In genomic region chr10:102432162-102432950, GRCh38 we compare ENCODE assay signal across 1 cellular context.
TF ChIP-seq lines count a peak whose summit lies in the region.

A gene with protein sequence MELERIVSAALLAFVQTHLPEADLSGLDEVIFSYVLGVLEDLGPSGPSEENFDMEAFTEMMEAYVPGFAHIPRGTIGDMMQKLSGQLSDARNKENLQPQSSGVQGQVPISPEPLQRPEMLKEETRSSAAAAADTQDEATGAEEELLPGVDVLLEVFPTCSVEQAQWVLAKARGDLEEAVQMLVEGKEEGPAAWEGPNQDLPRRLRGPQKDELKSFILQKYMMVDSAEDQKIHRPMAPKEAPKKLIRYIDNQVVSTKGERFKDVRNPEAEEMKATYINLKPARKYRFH (minus strand): TSS chr10:102432574. CDS start chr10:102425188, 7,386 bp downstream.

TF ChIP-seq in GM12878, 131 proteins besides CTCF, POLR2A, EP300 and RAD21 (continued from another document and continues in another):
- TF ChIP-seq, protein P1, sequence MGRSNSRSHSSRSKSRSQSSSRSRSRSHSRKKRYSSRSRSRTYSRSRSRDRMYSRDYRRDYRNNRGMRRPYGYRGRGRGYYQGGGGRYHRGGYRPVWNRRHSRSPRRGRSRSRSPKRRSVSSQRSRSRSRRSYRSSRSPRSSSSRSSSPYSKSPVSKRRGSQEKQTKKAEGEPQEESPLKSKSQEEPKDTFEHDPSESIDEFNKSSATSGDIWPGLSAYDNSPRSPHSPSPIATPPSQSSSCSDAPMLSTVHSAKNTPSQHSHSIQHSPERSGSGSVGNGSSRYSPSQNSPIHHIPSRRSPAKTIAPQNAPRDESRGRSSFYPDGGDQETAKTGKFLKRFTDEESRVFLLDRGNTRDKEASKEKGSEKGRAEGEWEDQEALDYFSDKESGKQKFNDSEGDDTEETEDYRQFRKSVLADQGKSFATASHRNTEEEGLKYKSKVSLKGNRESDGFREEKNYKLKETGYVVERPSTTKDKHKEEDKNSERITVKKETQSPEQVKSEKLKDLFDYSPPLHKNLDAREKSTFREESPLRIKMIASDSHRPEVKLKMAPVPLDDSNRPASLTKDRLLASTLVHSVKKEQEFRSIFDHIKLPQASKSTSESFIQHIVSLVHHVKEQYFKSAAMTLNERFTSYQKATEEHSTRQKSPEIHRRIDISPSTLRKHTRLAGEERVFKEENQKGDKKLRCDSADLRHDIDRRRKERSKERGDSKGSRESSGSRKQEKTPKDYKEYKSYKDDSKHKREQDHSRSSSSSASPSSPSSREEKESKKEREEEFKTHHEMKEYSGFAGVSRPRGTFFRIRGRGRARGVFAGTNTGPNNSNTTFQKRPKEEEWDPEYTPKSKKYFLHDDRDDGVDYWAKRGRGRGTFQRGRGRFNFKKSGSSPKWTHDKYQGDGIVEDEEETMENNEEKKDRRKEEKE (IDR thresholded peaks at IDR 0.05) = no peak
- TF ChIP-seq YY1 (IDR thresholded peaks at IDR 0.05; ENCODE audit: low read depth, low read length) = peak; percentile 100
- no peak for TF ChIP-seq RELA (IDR thresholded peaks at IDR 0.05; ENCODE audit: borderline replicate concordance, partially characterized antibody)
- TF ChIP-seq KDM1A (IDR thresholded peaks at IDR 0.05; ENCODE audit: borderline replicate concordance) = no peak
- peak; percentile 43; the same call in 1 of the 2 replicates for TF ChIP-seq IRF4 (IDR thresholded peaks at IDR 0.05; ENCODE audit: low read depth, low read length)
- TF ChIP-seq, protein P2, sequence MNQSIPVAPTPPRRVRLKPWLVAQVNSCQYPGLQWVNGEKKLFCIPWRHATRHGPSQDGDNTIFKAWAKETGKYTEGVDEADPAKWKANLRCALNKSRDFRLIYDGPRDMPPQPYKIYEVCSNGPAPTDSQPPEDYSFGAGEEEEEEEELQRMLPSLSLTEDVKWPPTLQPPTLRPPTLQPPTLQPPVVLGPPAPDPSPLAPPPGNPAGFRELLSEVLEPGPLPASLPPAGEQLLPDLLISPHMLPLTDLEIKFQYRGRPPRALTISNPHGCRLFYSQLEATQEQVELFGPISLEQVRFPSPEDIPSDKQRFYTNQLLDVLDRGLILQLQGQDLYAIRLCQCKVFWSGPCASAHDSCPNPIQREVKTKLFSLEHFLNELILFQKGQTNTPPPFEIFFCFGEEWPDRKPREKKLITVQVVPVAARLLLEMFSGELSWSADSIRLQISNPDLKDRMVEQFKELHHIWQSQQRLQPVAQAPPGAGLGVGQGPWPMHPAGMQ (IDR thresholded peaks at IDR 0.05; ENCODE audit: borderline replicate concordance) = no peak
- TF ChIP-seq ZSCAN29 (IDR thresholded peaks at IDR 0.05) = no peak
- no peak for TF ChIP-seq CBFB (IDR thresholded peaks at IDR 0.05; ENCODE audit: low read depth)
- no peak for TF ChIP-seq POLR2AphosphoS2 (IDR thresholded peaks at IDR 0.05; ENCODE audit: low read depth, low read length)
- no peak for TF ChIP-seq CHD1 (IDR thresholded peaks at IDR 0.05; ENCODE audit: low read depth, low read length)
- no peak for TF ChIP-seq NRF1 (conservative IDR thresholded peaks at IDR 0.05; ENCODE audit: low read depth, low read length)
- TF ChIP-seq ZBTB33 (IDR thresholded peaks at IDR 0.05) = no peak
- TF ChIP-seq SIN3A (IDR thresholded peaks at IDR 0.05; ENCODE audit: low read depth, low read length) = no peak
- no peak for TF ChIP-seq SREBF1 (IDR thresholded peaks at IDR 0.05; ENCODE audit: low read length)
- TF ChIP-seq JUNB (IDR thresholded peaks at IDR 0.05) = no peak
- peak; percentile 94 for TF ChIP-seq IKZF1 (conservative IDR thresholded peaks at IDR 0.05)
- TF ChIP-seq ZNF24 (IDR thresholded peaks at IDR 0.05) = peak; percentile 52; the same call in 1 of the 2 replicates
- TF ChIP-seq DPF2 (IDR thresholded peaks at IDR 0.05) = no peak
- TF ChIP-seq, protein P3, sequence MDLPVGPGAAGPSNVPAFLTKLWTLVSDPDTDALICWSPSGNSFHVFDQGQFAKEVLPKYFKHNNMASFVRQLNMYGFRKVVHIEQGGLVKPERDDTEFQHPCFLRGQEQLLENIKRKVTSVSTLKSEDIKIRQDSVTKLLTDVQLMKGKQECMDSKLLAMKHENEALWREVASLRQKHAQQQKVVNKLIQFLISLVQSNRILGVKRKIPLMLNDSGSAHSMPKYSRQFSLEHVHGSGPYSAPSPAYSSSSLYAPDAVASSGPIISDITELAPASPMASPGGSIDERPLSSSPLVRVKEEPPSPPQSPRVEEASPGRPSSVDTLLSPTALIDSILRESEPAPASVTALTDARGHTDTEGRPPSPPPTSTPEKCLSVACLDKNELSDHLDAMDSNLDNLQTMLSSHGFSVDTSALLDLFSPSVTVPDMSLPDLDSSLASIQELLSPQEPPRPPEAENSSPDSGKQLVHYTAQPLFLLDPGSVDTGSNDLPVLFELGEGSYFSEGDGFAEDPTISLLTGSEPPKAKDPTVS (IDR thresholded peaks at IDR 0.05; ENCODE audit: low read depth, low read length) = peak; percentile 13; the same call in 1 of the 2 replicates
- no peak for TF ChIP-seq ZNF687 (IDR thresholded peaks at IDR 0.05)
- no peak for TF ChIP-seq E2F8 (IDR thresholded peaks at IDR 0.05; ENCODE audit: low read depth, partially characterized antibody)
- TF ChIP-seq, protein P4, sequence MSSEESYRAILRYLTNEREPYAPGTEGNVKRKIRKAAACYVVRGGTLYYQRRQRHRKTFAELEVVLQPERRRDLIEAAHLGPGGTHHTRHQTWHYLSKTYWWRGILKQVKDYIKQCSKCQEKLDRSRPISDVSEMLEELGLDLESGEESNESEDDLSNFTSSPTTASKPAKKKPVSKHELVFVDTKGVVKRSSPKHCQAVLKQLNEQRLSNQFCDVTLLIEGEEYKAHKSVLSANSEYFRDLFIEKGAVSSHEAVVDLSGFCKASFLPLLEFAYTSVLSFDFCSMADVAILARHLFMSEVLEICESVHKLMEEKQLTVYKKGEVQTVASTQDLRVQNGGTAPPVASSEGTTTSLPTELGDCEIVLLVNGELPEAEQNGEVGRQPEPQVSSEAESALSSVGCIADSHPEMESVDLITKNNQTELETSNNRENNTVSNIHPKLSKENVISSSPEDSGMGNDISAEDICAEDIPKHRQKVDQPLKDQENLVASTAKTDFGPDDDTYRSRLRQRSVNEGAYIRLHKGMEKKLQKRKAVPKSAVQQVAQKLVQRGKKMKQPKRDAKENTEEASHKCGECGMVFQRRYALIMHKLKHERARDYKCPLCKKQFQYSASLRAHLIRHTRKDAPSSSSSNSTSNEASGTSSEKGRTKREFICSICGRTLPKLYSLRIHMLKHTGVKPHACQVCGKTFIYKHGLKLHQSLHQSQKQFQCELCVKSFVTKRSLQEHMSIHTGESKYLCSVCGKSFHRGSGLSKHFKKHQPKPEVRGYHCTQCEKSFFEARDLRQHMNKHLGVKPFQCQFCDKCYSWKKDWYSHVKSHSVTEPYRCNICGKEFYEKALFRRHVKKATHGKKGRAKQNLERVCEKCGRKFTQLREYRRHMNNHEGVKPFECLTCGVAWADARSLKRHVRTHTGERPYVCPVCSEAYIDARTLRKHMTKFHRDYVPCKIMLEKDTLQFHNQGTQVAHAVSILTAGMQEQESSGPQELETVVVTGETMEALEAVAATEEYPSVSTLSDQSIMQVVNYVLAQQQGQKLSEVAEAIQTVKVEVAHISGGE (CRISPR knock-in tag; IDR thresholded peaks at IDR 0.05) = 0 out of 2 replicates have a peak, but pooled peaks have one; percentile 16
- TF ChIP-seq BCL11A (IDR thresholded peaks at IDR 0.05; ENCODE audit: low read depth, low read length) = no peak
- TF ChIP-seq NR2C2 (IDR thresholded peaks at IDR 0.05; ENCODE audit: borderline replicate concordance, control insufficient read depth, insufficient read length, low read depth) = no peak
- no peak for TF ChIP-seq ASH2L (IDR thresholded peaks at IDR 0.05; ENCODE audit: borderline replicate concordance, low read depth)
- TF ChIP-seq TBL1XR1 (IDR thresholded peaks at IDR 0.05; ENCODE audit: low read depth, low read length) = 0 out of 2 replicates have a peak, but pooled peaks have one; percentile 34
- TF ChIP-seq ATF7 (IDR thresholded peaks at IDR 0.05; ENCODE audit: low read depth) = peak; percentile 69
- no peak for TF ChIP-seq NFYA (IDR thresholded peaks at IDR 0.05; ENCODE audit: borderline replicate concordance, low read depth, low read length)
- peak; percentile 84 for TF ChIP-seq TARDBP (IDR thresholded peaks at IDR 0.05; ENCODE audit: borderline replicate concordance)
- no peak for TF ChIP-seq SMARCA5 (IDR thresholded peaks at IDR 0.05)
- TF ChIP-seq REST (IDR thresholded peaks at IDR 0.05; ENCODE audit: low read depth, low read length) = no peak
- no peak for TF ChIP-seq MAX (IDR thresholded peaks at IDR 0.05; ENCODE audit: low read depth, low read length)
- peak in 1 of 2 experiments; percentile 49; a peak in 1 of 4 replicates for TF ChIP-seq IKZF2 (IDR thresholded peaks at IDR 0.05)
